8 cellular contexts compared by ENCODE assay signal in the genomic region with DNA sequence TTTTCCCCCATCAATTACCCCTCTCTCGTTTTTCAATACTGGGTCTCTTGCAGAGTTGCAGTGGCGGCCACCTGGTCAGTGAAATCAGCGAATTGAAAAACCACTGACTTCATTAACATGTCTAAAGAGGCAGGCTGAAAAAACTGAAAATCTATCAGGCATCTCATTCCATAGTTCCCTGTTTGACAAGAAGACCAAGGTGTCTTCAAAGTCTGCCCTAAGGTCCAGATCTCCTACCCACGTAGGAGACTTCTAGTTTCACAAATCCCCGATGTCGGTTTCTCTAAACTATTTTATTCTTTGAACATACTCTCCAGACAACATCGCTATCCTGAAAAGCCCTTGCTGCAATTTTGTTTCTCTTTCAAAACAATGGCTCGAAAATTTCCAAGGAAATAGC. TPM values are rescaled to one million over a fixed set of nuclear protein-coding genes. Genes with fewer than 3 reads are reported as not detected.
DNase-seq lines count a peak whose midpoint lies in the region; ATAC-seq and TF ChIP-seq lines count a peak whose summit lies in the region.

No MANE protein-coding gene starts in this region.

- CTCF ChIA-PET in AG04450 (lab: Charles Lee): interaction anchor here (1.2 to 2.7 kb wide), 2 partner anchors 41 to 47 kb away, joined by 5 to 9 read pairs; a partner anchor contains a TSS

- peak overlapping the region; percentile 81 for H3K27ac ChIP-seq in AG04450 (ENCODE audit: low read depth, low read length)
- peak overlapping the region; percentile 98 for H3K27ac ChIP-seq in HUES48 (ENCODE audit: low read depth, low read length)
- H3K27ac ChIP-seq in brain microvascular endothelial cell: peak overlapping the region; percentile 50

- ATAC-seq in HG02588 (IDR thresholded peaks at IDR 0.05; ENCODE audit: unreplicated experiment) (no peak), GM18498 (IDR thresholded peaks at IDR 0.05; ENCODE audit: unreplicated experiment) (no peak)

- H3K4me3 ChIP-seq in AG04450 (ENCODE audit: low read depth, low read length) (peak overlapping the region; percentile 71), HUES48 (ENCODE audit: low read depth, low read length) (peak overlapping the region; percentile 93), brain microvascular endothelial cell (ENCODE audit: low read depth, low read length) (peak overlapping the region; percentile 77), mucosa of stomach (ENCODE audit: low read length) (peak overlapping the region; percentile 16)

- POLR2A ChIA-PET in AG04450 (lab: Yijun Ruan, JAX): interaction anchor here (0.7 to 4.9 kb wide), 4 partner anchors 23 to 40 kb away, joined by 3 to 43 read pairs (median 4); a partner anchor contains a TSS

- H3K4me1 ChIP-seq in HUES48 (ENCODE audit: control insufficient read depth, insufficient read depth, low read length) (peaks cover 18% of the 10 kb centered on the region), mucosa of stomach (ENCODE audit: control insufficient read depth, insufficient read depth, low read length) (peaks cover 25% of the 10 kb centered on the region)

- TF ChIP-seq CTCF in AG04450 (IDR thresholded peaks at IDR 0.05; ENCODE audit: low read depth, low read length): no peak
- no peak for TF ChIP-seq CTCF in brain microvascular endothelial cell (IDR thresholded peaks at IDR 0.05; ENCODE audit: low read depth, low read length, missing control alignments)

- peak overlapping the region; percentile 87 for H3K9ac ChIP-seq in HUES48 (ENCODE audit: low read depth, low read length)
- peak overlapping the region; percentile 66 for H3K9ac ChIP-seq in mucosa of stomach (ENCODE audit: low read length)

- H3K36me3 ChIP-seq in HUES48 (ENCODE audit: control insufficient read depth, insufficient read depth, low read length) (peaks cover 38% of the 10 kb centered on the region), brain microvascular endothelial cell (replicated peaks) (peaks cover 33% of the 10 kb centered on the region), mucosa of stomach (ENCODE audit: control insufficient read depth, insufficient read depth, low read length) (peaks cover 11% of the 10 kb centered on the region)

- H3K27me3 ChIP-seq in AG04450 (ENCODE audit: control insufficient read depth, insufficient read depth, low read length) (no peaks in the 10 kb centered on the region), HUES48 (ENCODE audit: control insufficient read depth, insufficient read depth, low read length) (no peaks in the 10 kb centered on the region), brain microvascular endothelial cell (replicated peaks) (no peaks in the 10 kb centered on the region), mucosa of stomach (ENCODE audit: control insufficient read depth, insufficient read depth, low read length) (no peaks in the 10 kb centered on the region)

- no peak for DNase-seq in AG04450 (ENCODE audit: low read depth, low spot score)
- DNase-seq in brain microvascular endothelial cell: no peak
- DNase-seq in iPS-NIHi7 (ENCODE audit: extremely low spot score): no peak
- no peak for DNase-seq in activated CD4-positive, CD25-positive, alpha-beta regulatory T cell (lab: John Stamatoyannopoulos, UW)

- in situ Hi-C loops in brain microvascular endothelial cell (cut with HindIII; ENCODE audit: low pct_ligation_motif_present, low sequenced_read_pairs): no loop called here

- H3K9me3 ChIP-seq in AG04450 (ENCODE audit: control insufficient read depth, insufficient read depth, low read length) (no peaks in the 10 kb centered on the region), HUES48 (ENCODE audit: control insufficient read depth, insufficient read depth, low read length) (no peaks in the 10 kb centered on the region), mucosa of stomach (ENCODE audit: control insufficient read depth, low read length) (no peaks in the 10 kb centered on the region)

RNA-seq across cellular contexts. Expression of a gene that starts 0.8 kb away (rescaled TPM):
- 1,457 and 1,715 TPM in 2 replicates for polyA plus RNA-seq in AG04450 (2011; rRNA removed)
- 1,694 and 2,026 TPM in 2 replicates for polyA minus RNA-seq in AG04450 (2011; rRNA and poly(A)+ RNA removed)

RNA-seq across cellular contexts. Expression of a gene that starts 2.3 kb away (rescaled TPM):
- 4.1 and 6.8 TPM in 2 replicates for polyA plus RNA-seq in AG04450 (2011; rRNA removed)
- 9.0 and 9.5 TPM in 2 replicates for polyA minus RNA-seq in AG04450 (2011; rRNA and poly(A)+ RNA removed)

RNA-seq across cellular contexts. Expression of a gene that starts 23.1 kb away (rescaled TPM):
- 155 and 156 TPM in 2 replicates for polyA plus RNA-seq in AG04450 (2011; rRNA removed)
- polyA minus RNA-seq in AG04450 (2011; rRNA and poly(A)+ RNA removed): 96.0 and 99.8 TPM in 2 replicates

RNA-seq across cellular contexts. Expression of a gene that starts 25.0 kb away (rescaled TPM):
- polyA plus RNA-seq in AG04450 (2011; rRNA removed): 85.2 and 98.7 TPM in 2 replicates
- polyA minus RNA-seq in AG04450 (2011; rRNA and poly(A)+ RNA removed): 59.6 and 80.4 TPM in 2 replicates

RNA-seq across cellular contexts. Expression of a gene that starts 28.6 kb away (rescaled TPM):
- polyA plus RNA-seq in AG04450 (2011; rRNA removed): 14.6 and 17.4 TPM in 2 replicates
- polyA minus RNA-seq in AG04450 (2011; rRNA and poly(A)+ RNA removed): 11.0 and 15.0 TPM in 2 replicates

Comparison
In these comparisons a context has a peak if more than half of its experiments do, and no peak if none do; other contexts are left out.
1. H3K4me3 ChIP-seq: peak in every context shown above with its lines; median percentile 93 in HUES48; 77 in brain microvascular endothelial cell; 71 in AG04450; 16 in mucosa of stomach.